23 cellular contexts compared by ENCODE assay signal in the genomic region with DNA sequence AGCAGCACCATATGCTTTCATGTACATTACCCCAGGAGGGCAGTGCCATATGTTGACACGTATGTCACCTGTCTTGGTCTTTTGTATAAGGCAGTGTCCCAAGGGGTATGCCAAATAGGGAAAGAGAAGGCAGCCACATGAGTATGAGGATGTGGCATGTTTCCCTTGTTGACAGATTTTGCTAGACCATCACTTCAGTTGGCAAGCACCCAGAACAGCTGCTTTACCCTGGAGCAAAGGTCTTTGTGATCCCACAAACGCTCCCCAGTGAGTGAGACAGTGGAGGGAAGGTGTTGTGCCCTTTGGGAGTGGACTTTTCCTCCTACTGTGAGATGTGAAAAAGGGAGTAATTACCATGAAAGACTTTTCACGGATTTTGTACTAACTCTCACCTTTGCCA.
DNase-seq lines count a peak whose midpoint lies in the region.
"Had no signal": no experiment of that assay in that cellular context is flagged by ENCODE, and none has a peak within 500 bp of the region (broad histone marks: within the 10 kb centered on the region; RNA-seq: fewer than 3 reads in every experiment).

No MANE protein-coding gene starts in this region.

- H3K36me3 ChIP-seq in H7 (replicated peaks; ENCODE audit: control insufficient read depth, insufficient read depth, low read length): no peaks in the 10 kb centered on the region
- H3K36me3 ChIP-seq: gastroesophageal sphincter, pancreas, SJSA1, tibial nerve had no signal

- DNase-seq in COLO668 (lab: John Stamatoyannopoulos, UW; ENCODE audit: unreplicated experiment) (peak; percentile 93), LHCN-M2 (ENCODE audit: low read depth) (peak; percentile 79), NCI-H2107 treated with DMSO at 0.1 percent for 48 hours (lab: John Stamatoyannopoulos, UW; ENCODE audit: unreplicated experiment) (peak; percentile 40), SHP77 (lab: John Stamatoyannopoulos, UW) (peak; percentile 30 to 39), H7 (no peak), foreskin melanocyte (no peak), MV-4-11 (lab: John Stamatoyannopoulos, UW) (no peak)
- DNase-seq in activated CD4-positive, alpha-beta T cell treated with anti-CD3 and anti-CD28 coated beads for 4 hours: no peak
- DNase-seq: activated naive CD4-positive, alpha-beta T cell; anterior cingulate cortex; CD8-positive, alpha-beta memory T cell; central memory CD4-positive, alpha-beta T cell; erythroblast; Karpas-422; left colon; mesendoderm; natural killer cell; NCI-H2227 treated with DMSO at 0.1 percent for 48 hours; pancreas; stimulated activated naive CD4-positive, alpha-beta T cell had no signal

- H3K4me3 ChIP-seq in H7 (ENCODE audit: insufficient read depth, low read depth, low read length): no peak overlapping the region
- H3K4me3 ChIP-seq: gastroesophageal sphincter, pancreas, SJSA1, tibial nerve had no signal

- H3K27me3 ChIP-seq in H7 (ENCODE audit: control insufficient read depth, insufficient read depth, low read length): no peaks in the 10 kb centered on the region
- H3K27me3 ChIP-seq: gastroesophageal sphincter, pancreas, SJSA1, tibial nerve had no signal

Comparison
In these comparisons a context has a peak if more than half of its experiments do, and no peak if none do; other contexts are left out.
1. DNase-seq: peak in COLO668 (single experiment), LHCN-M2 (single experiment), NCI-H2107 treated with DMSO at 0.1 percent for 48 hours (single experiment) and SHP77 (2 of 2); none in H7 (single experiment), foreskin melanocyte (single experiment), MV-4-11 (single experiment) and activated CD4-positive, alpha-beta T cell treated with anti-CD3 and anti-CD28 coated beads for 4 hours (0 of 2).